Comparison of ENCODE assay signal across 27 cellular contexts in genomic region chr4:10438924-10439323, GRCh38.
"Had no signal": no experiment of that assay in that cellular context is flagged by ENCODE, and none has a peak within 500 bp of the region (broad histone marks: within the 10 kb centered on the region; RNA-seq: fewer than 3 reads in every experiment).

No MANE protein-coding gene starts in this region.

- H3K27ac ChIP-seq: adrenal gland, ascending aorta, brain microvascular endothelial cell, hepatocyte, sigmoid colon, thoracic aorta, WERI-Rb-1 had no signal

- H3K36me3 ChIP-seq: adrenal gland, ascending aorta, brain microvascular endothelial cell, WERI-Rb-1 had no signal

- H3K4me1 Mint-ChIP-seq: activated T-helper 17 cell treated with anti-CD3 and anti-CD28 coated beads, Interleukin-2, amount 50 U/mL, for 72 hours; natural killer cell had no signal

- DNase-seq: activated CD4-positive, alpha-beta T cell treated with anti-CD3 and anti-CD28 coated beads, Interleukin-2, amount 10 ng/mL, durations not matched to agents 7 days and 5 days; activated CD4-positive, CD25-positive, alpha-beta regulatory T cell treated with anti-CD3 and anti-CD28 coated beads, Interleukin-2, amount 50 U/mL, for 72 hours; activated CD8-positive, alpha-beta T cell treated with anti-CD3 and anti-CD28 coated beads for 36 hours; activated T-cell treated with anti-CD3 and anti-CD28 coated beads, Interleukin-2, amount 50 U/mL, for 1 hour; adrenal gland; brain microvascular endothelial cell; caudate nucleus; effector memory CD4-positive, alpha-beta T cell; foreskin melanocyte; kidney glomerular epithelial cell; left ventricle myocardium superior; midbrain; natural killer cell; retina; sigmoid colon; stimulated activated CD4-positive, alpha-beta T cell treated with anti-CD3 and anti-CD28 coated beads, Interleukin-15, amount 100 ng/mL, for 24 hours; stimulated activated naive B cell treated with anti-CD40 and anti-IgM and Interleukin-4, amounts not matched to agents 10 μg/mL and 1 μg/mL and 100 μg/mL, for 72 hours; WERI-Rb-1 had no signal

- H3K4me3 Mint-ChIP-seq: activated CD4-positive, alpha-beta T cell treated with anti-CD3 and anti-CD28 coated beads, Interleukin-2, amount 10 ng/mL, durations not matched to agents 7 days and 5 days; activated CD8-positive, alpha-beta T cell treated with anti-CD3 and anti-CD28 coated beads for 36 hours; activated naive CD8-positive, alpha-beta T cell; activated T-helper 17 cell treated with anti-CD3 and anti-CD28 coated beads, Interleukin-2, amount 50 U/mL, for 72 hours; natural killer cell; stimulated activated naive B cell treated with anti-CD40 and anti-IgM and Interleukin-4, amounts not matched to agents 10 μg/mL and 1 μg/mL and 100 μg/mL, for 72 hours; type B pancreatic cell had no signal

- H2AFZ ChIP-seq: hepatocyte had no signal

- H3K4me3 ChIP-seq: adrenal gland, ascending aorta, hepatocyte, sigmoid colon, smooth muscle cell, thoracic aorta had no signal

- H3K27me3 Mint-ChIP-seq: activated CD4-positive, alpha-beta T cell treated with anti-CD3 and anti-CD28 coated beads, Interleukin-2, amount 10 ng/mL, durations not matched to agents 7 days and 5 days; activated CD8-positive, alpha-beta T cell treated with anti-CD3 and anti-CD28 coated beads for 36 hours; activated naive CD8-positive, alpha-beta T cell; activated T-helper 17 cell treated with anti-CD3 and anti-CD28 coated beads, Interleukin-2, amount 50 U/mL, for 72 hours; stimulated activated naive B cell treated with anti-CD40 and anti-IgM and Interleukin-4, amounts not matched to agents 10 μg/mL and 1 μg/mL and 100 μg/mL, for 72 hours; type B pancreatic cell had no signal

- H3K27me3 ChIP-seq: adrenal gland, ascending aorta, brain microvascular endothelial cell, hepatocyte, sigmoid colon had no signal

- H3K4me2 ChIP-seq: hepatocyte, smooth muscle cell had no signal

- H3K4me1 ChIP-seq: adrenal gland, ascending aorta, sigmoid colon had no signal

- FAIRE-seq: TTC549 had no signal

- ATAC-seq: activated CD8-positive, alpha-beta T cell treated with anti-CD3 and anti-CD28 coated beads for 36 hours; activated T-helper 17 cell treated with anti-CD3 and anti-CD28 coated beads, Interleukin-2, amount 50 U/mL, for 72 hours; esophagus mucosa; left ventricle myocardium superior; natural killer cell had no signal

- H3K27ac Mint-ChIP-seq: activated CD4-positive, alpha-beta T cell treated with anti-CD3 and anti-CD28 coated beads, Interleukin-2, amount 10 ng/mL, durations not matched to agents 7 days and 5 days; activated CD8-positive, alpha-beta T cell treated with anti-CD3 and anti-CD28 coated beads for 36 hours; activated naive CD8-positive, alpha-beta T cell; activated T-helper 17 cell treated with anti-CD3 and anti-CD28 coated beads, Interleukin-2, amount 50 U/mL, for 72 hours; natural killer cell; stimulated activated naive B cell treated with anti-CD40 and anti-IgM and Interleukin-4, amounts not matched to agents 10 μg/mL and 1 μg/mL and 100 μg/mL, for 72 hours; type B pancreatic cell had no signal

- H3K79me2 ChIP-seq: hepatocyte had no signal
